In the genomic region with DNA sequence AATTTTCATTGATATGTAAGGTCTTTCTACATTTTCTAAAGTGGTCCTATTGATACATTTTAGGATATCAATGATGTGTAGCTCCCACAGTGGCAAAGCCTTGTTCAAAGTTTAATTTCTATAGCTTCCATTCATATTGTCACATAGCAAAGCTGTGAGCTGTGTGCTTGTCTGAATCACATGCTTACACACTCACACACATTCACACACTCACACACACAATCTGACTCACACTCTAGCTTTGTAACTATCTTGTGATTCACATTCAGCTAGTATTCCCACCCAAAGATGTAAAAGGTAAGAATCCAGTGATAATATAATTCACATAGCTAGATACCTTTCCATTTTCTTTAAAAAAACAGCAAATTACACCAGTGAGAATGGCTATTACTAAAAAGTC, we compare ENCODE assay signal across 19 cellular contexts.
"Had no signal": no experiment of that assay in that cellular context is flagged by ENCODE, and none has a peak within 500 bp of the region (broad histone marks: within the 10 kb centered on the region; RNA-seq: fewer than 3 reads in every experiment).

No MANE protein-coding gene starts in this region.

- H3K27ac ChIP-seq: heart left ventricle, left lung, skin epidermis, vagina had no signal

- H3K4me3 ChIP-seq: heart left ventricle, left lung, skin epidermis, tibial nerve, vagina had no signal

- H3K4me1 ChIP-seq: left lung, vagina had no signal

- H3K9me3 ChIP-seq: heart left ventricle, left lung, tibial nerve, vagina had no signal

- ATAC-seq: activated T-cell treated with anti-CD3 and anti-CD28 coated beads, Interleukin-2, amount 50 U/mL, for 72 hours; effector memory CD8-positive, alpha-beta T cell; heart left ventricle; left lung; naive thymus-derived CD8-positive, alpha-beta T cell had no signal

- DNase-seq: activated CD4-positive, alpha-beta T cell treated with anti-CD3 and anti-CD28 coated beads, Interleukin-2, amount 10 ng/mL, durations not matched to agents 7 days and 5 days; activated CD4-positive, CD25-positive, alpha-beta regulatory T cell; activated CD8-positive, alpha-beta memory T cell treated with anti-CD3 and anti-CD28 coated beads, Interleukin-2, amount 50 U/mL, for 48 hours; activated gamma-delta T cell; activated naive CD8-positive, alpha-beta T cell treated with anti-CD3 and anti-CD28 coated beads, Interleukin-2, amount 10 ng/mL, durations not matched to agents 7 days and 5 days; activated T-cell treated with anti-CD3 and anti-CD28 coated beads, Interleukin-2, amount 50 U/mL, for 72 hours; cerebellar nuclear complex; effector memory CD8-positive, alpha-beta T cell; erythroblast; heart left ventricle; immature natural killer cell; left lung; naive thymus-derived CD8-positive, alpha-beta T cell; stimulated activated CD4-positive, alpha-beta T cell treated with anti-CD3 and anti-CD28 coated beads, Interleukin-4, amount 100 ng/mL, for 24 hours; stimulated activated naive CD4-positive, alpha-beta T cell treated with Interleukin-2 at 50 U/mL for 16 hours; substantia nigra had no signal

- H3K27me3 ChIP-seq: heart left ventricle, left lung, tibial nerve, vagina had no signal
